8 cellular contexts compared by ENCODE assay signal in genomic region chr19:49106648-49107135, GRCh38. TPM values are rescaled to one million over a fixed set of nuclear protein-coding genes. Genes with fewer than 3 reads are reported as not detected.
DNase-seq lines count a peak whose midpoint lies in the region; ATAC-seq and TF ChIP-seq lines count a peak whose summit lies in the region.

No MANE protein-coding gene starts in this region.

- POLR2A ChIA-PET in PC-3 (lab: Charles Lee; ENCODE audit: unreplicated experiment) = no interaction called here

- in situ Hi-C loops in GM13976 (cut with MboI; ENCODE audit: low sequenced_read_pairs, unreplicated experiment) = no loop called here

- H3K27me3 ChIP-seq in PC-3 (ENCODE audit: low read length) (no peaks in the 10 kb centered on the region), parathyroid adenoma (ENCODE audit: control insufficient read depth, insufficient read depth, low read length) (no peaks in the 10 kb centered on the region)

- no peaks in the 10 kb centered on the region for H3K79me2 ChIP-seq in PC-3 (ENCODE audit: low read length)
- peaks cover 2% of the 10 kb centered on the region for H3K79me2 ChIP-seq in parathyroid adenoma

- CTCF ChIA-PET in PC-3 (lab: Charles Lee) = interaction anchor here (1.2 kb wide), 1 partner anchor 9 kb away, joined by 7 read pairs; no protein-coding TSS in a partner anchor

- H3K4me2 ChIP-seq in PC-3 (ENCODE audit: low read length) (no peak overlapping the region), parathyroid adenoma (ENCODE audit: low read length) (no peak overlapping the region)

- H3K9me3 ChIP-seq in PC-3 (ENCODE audit: low read length) = no peaks in the 10 kb centered on the region
- no peaks in the 10 kb centered on the region for H3K9me3 ChIP-seq in parathyroid adenoma (ENCODE audit: control insufficient read depth, low read length)

- BruUV-seq in PC-3 (replicated peaks; lab: Mats Ljungman, UMichigan) = no TSS peak

- H2AFZ ChIP-seq in PC-3 (ENCODE audit: low read length) (no peak overlapping the region), parathyroid adenoma (no peak overlapping the region)

- H3K27ac ChIP-seq in PC-3 (ENCODE audit: low read length) = no peak overlapping the region
- H3K27ac ChIP-seq in parathyroid adenoma = no peak overlapping the region

- H4K20me1 ChIP-seq in PC-3 (ENCODE audit: low read length) = no peaks in the 10 kb centered on the region

- H3K9ac ChIP-seq in PC-3 (ENCODE audit: low read length) = no peak overlapping the region
- H3K9ac ChIP-seq in parathyroid adenoma = no peak overlapping the region

- DNase-seq in A172 (ENCODE audit: low spot score) (peak; percentile 38), GM13976 (ENCODE audit: low spot score) (peak; percentile 57), PC-3 (peak; percentile 57), foreskin fibroblast (peak in 1 of 2 donors; percentile 72)
- DNase-seq in activated T-helper 1 cell treated with anti-CD3 and anti-CD28 coated beads, Interleukin-2, amount 50 U/mL, for 16 hours (ENCODE audit: low read depth in 1 of 2, low spot score in 1 of 2) = peak; percentile 46 to 48

- TF ChIP-seq CTCF in GM13976 (IDR thresholded peaks at IDR 0.05; ENCODE audit: borderline replicate concordance, control extremely low read depth, extremely low read depth, insufficient read depth, missing control alignments) = peak; percentile 86
- TF ChIP-seq CTCF in PC-3 (conservative IDR thresholded peaks at IDR 0.05; ENCODE audit: low read depth, low read length) = peak; percentile 80
- TF ChIP-seq CTCF in foreskin fibroblast (IDR thresholded peaks at IDR 0.05; ENCODE audit: low read depth, low read length) = peak; percentile 82
- peak; percentile 85 for TF ChIP-seq CTCF in parathyroid adenoma (IDR thresholded peaks at IDR 0.05)

- H3F3A ChIP-seq in PC-3 (ENCODE audit: low read length, unreplicated experiment) = no peaks in the 10 kb centered on the region

- H3K36me3 ChIP-seq in PC-3 (ENCODE audit: low read depth, low read length) (peaks cover 26% of the 10 kb centered on the region), parathyroid adenoma (ENCODE audit: control insufficient read depth, insufficient read depth, low read length) (no peaks in the 10 kb centered on the region)

- no peak overlapping the region for H3K4me3 ChIP-seq in PC-3 (ENCODE audit: low read length)
- H3K4me3 ChIP-seq in foreskin fibroblast (ENCODE audit: low read depth in 1 of 2, low read length in 2 of 2) = no peak overlapping the region
- H3K4me3 ChIP-seq in parathyroid adenoma (ENCODE audit: low read depth, low read length) = no peak overlapping the region

- intact Hi-C loops in PC-3 (cut with micrococcal nuclease) = no loop called here

- peak; percentile 53; the same call in 1 of the 2 replicates for ATAC-seq in PC-3
- no peak for ATAC-seq in HG02588 (IDR thresholded peaks at IDR 0.05; ENCODE audit: unreplicated experiment)
- ATAC-seq in GM18868 (IDR thresholded peaks at IDR 0.05; ENCODE audit: unreplicated experiment) = no peak

- no peaks in the 10 kb centered on the region for H3K9me2 ChIP-seq in PC-3 (replicated peaks; ENCODE audit: low read length)

- H3K4me1 ChIP-seq in PC-3 (ENCODE audit: insufficient read depth, low read length) = no peaks in the 10 kb centered on the region
- H3K4me1 ChIP-seq in parathyroid adenoma = no peaks in the 10 kb centered on the region

RNA-seq across cellular contexts. Expression of gene LIN7B, which starts 7.5 kb away (rescaled TPM):
- total RNA-seq in A172 (2014; rRNA removed; shearing (Covaris generic)) = 0.16 and 8.5 TPM in 2 replicates
- total RNA-seq in PC-3 (2014; rRNA removed) = 5.8 and 11.6 TPM in 2 replicates

RNA-seq across cellular contexts. Expression of gene C19orf73, which starts 12.3 kb away (rescaled TPM):
- not detected in 2 replicates for total RNA-seq in A172 (2014; rRNA removed; shearing (Covaris generic))
- total RNA-seq in PC-3 (2014; rRNA removed) = 0.15 TPM in 1 of 2 replicates, not detected in the other

RNA-seq across cellular contexts. Expression of gene PPFIA3, which starts 12.7 kb away (rescaled TPM):
- 3.4 and 4.7 TPM in 2 replicates for total RNA-seq in A172 (2014; rRNA removed; shearing (Covaris generic))
- 56.3 and 59.0 TPM in 2 replicates for total RNA-seq in PC-3 (2014; rRNA removed)

RNA-seq across cellular contexts. Expression of gene SNRNP70, which starts 21.4 kb away (rescaled TPM):
- 143 and 174 TPM in 2 replicates for total RNA-seq in A172 (2014; rRNA removed; shearing (Covaris generic))
- 367 and 485 TPM in 2 replicates for total RNA-seq in PC-3 (2014; rRNA removed)

RNA-seq across cellular contexts. Expression of gene KCNA7, which starts 34.2 kb away (rescaled TPM):
- not detected in 2 replicates for total RNA-seq in A172 (2014; rRNA removed; shearing (Covaris generic))
- total RNA-seq in PC-3 (2014; rRNA removed) = not detected in 2 replicates

Comparison
In these comparisons a context has a peak if more than half of its experiments do, and no peak if none do; other contexts are left out.
1. RNA of gene PPFIA3, which starts 12.7 kb away (total RNA-seq): 56.3 to 59.0 TPM in PC-3; 3.4 to 4.7 TPM in A172; every median in the first group is over 10 times any median in the second.
2. Peak in every context shown above with its lines, with median percentiles within 50 percentile points of each other: CTCF ChIP-seq.